In the genomic region with DNA sequence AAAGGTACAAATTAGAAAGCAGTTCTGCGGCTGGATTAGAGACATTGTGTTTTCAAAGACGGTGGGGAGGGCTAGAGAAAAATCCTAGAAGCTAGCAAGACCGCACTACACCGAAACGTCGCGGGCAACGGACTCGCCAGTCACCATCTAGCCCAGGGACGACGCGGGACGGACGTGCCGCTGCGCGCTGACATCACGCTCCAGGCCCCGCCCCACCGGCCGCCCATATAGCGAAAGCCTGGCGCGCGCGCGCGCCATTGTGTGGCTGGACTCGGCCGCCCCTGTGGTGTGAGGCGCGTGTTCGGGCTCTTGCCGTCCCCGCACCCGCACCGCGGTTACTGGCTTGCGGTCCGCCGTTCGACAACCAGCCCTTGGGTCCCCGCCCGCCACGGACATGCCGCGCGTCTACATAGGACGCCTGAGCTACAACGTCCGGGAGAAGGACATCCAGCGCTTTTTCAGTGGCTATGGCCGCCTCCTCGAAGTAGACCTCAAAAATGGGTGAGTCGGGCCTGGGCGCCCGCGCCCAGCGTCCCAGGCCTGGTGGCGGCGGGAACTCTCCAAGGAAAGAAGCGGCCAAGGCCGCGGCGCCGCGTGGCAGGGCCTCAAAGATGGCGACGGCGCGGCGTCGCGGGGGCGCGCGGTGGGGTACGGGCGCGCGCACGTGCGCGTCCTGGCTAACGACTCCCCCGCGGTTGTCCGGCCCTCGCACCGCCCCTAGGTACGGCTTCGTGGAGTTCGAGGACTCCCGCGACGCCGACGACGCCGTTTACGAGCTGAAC, we compare ENCODE assay signal across 8 cellular contexts. TPM values are rescaled to one million over a fixed set of nuclear protein-coding genes. Genes with fewer than 3 reads are reported as not detected.
DNase-seq lines count a peak whose midpoint lies in the region; ATAC-seq and TF ChIP-seq lines count a peak whose summit lies in the region.

SRSF6 (plus strand) TSS at position 257 of the 782 bp plus-strand sequence; CDS start at position 395, 138 bp downstream.

- peak within 1 kb of the TSS; percentile 82; the same call in 1 of the 2 replicates for H2AFZ ChIP-seq in OCI-LY1 (ENCODE audit: low read length)

- peak within 1 kb of the TSS; percentile 81 for H3K4me2 ChIP-seq in OCI-LY1 (ENCODE audit: low read length)

- H3K4me3 ChIP-seq in OCI-LY1 (ENCODE audit: low read depth, low read length, poor library complexity, severe bottlenecking) (peak within 1 kb of the TSS; percentile 95), mucosa of descending colon (peak within 1 kb of the TSS; percentile 94)

- no peaks in the 10 kb centered on the region for H3F3A ChIP-seq in OCI-LY1 (ENCODE audit: insufficient read depth, low read length)

- TF ChIP-seq CTCF in OCI-LY1 (IDR thresholded peaks at IDR 0.05; ENCODE audit: low read length) = no peak
- no peak for TF ChIP-seq CTCF in mucosa of descending colon (IDR thresholded peaks at IDR 0.05)

- DNase-seq in D341Med (ENCODE audit: low spot score) = peak; percentile 94
- peak in 75 of 76 experiments; percentile 21 to 93 (median 81) for DNase-seq in HUDEP-2 (lab: John Stamatoyannopoulos, UW; ENCODE audit: unreplicated experiment in 76 of 76)
- peak; percentile 92 for DNase-seq in activated T-cell treated with anti-CD3 and anti-CD28 coated beads for 1 hour (ENCODE audit: low read depth)
- peak; percentile 82 for DNase-seq in epidermal melanocyte (ENCODE audit: insufficient read length, low spot score)
- peak; percentile 97 to 98 (median 97) for DNase-seq in mucosa of descending colon
- peak; percentile 86 to 89 for DNase-seq in stimulated activated CD8-positive, alpha-beta memory T cell treated with anti-CD3 and anti-CD28 coated beads, Interleukin-4, amount 100 ng/mL, for 1 hour (ENCODE audit: low read depth in 2 of 2, low spot score in 1 of 2)

- peaks cover 5% of the 10 kb centered on the region for H4K20me1 ChIP-seq in OCI-LY1 (ENCODE audit: insufficient read depth, low read length)

- no peaks in the 10 kb centered on the region for H3K9me2 ChIP-seq in OCI-LY1 (ENCODE audit: low read depth, low read length)

- H3K36me3 ChIP-seq in OCI-LY1 (ENCODE audit: insufficient read depth, low read length) = peaks cover 43% of the 10 kb centered on the region
- H3K36me3 ChIP-seq in mucosa of descending colon (ENCODE audit: low read depth) = peaks cover 17% of the 10 kb centered on the region

- H3K9ac ChIP-seq in OCI-LY1 (ENCODE audit: low read length) = peak within 1 kb of the TSS; percentile 99

- peaks cover 13% of the 10 kb centered on the region for H3K79me2 ChIP-seq in OCI-LY1 (ENCODE audit: insufficient read depth, low read length)

- intact Hi-C loops in mucosa of descending colon (cut with DNase I, micrococcal nuclease) = no loop called here

- H3K27ac ChIP-seq in OCI-LY1 (ENCODE audit: low read depth, low read length, poor library complexity, severe bottlenecking) = peak within 1 kb of the TSS; percentile 88

- no peaks in the 10 kb centered on the region for H3K27me3 ChIP-seq in OCI-LY1 (ENCODE audit: insufficient read depth, low read length)

- peak; percentile 81 for ATAC-seq in GM21390 (IDR thresholded peaks at IDR 0.05; ENCODE audit: unreplicated experiment)
- ATAC-seq in mucosa of descending colon = peak; percentile 97

- H3K4me1 ChIP-seq in OCI-LY1 (ENCODE audit: insufficient read depth, low read length, severe bottlenecking) (peaks cover 16% of the 10 kb centered on the region), mucosa of descending colon (ENCODE audit: low read depth) (peaks cover 13% of the 10 kb centered on the region)

- H3K9me3 ChIP-seq in OCI-LY1 (ENCODE audit: low read length) = no peaks in the 10 kb centered on the region
- H3K9me3 ChIP-seq in mucosa of descending colon = no peaks in the 10 kb centered on the region

RNA-seq across cellular contexts. Expression of gene SRSF6, which starts in this region (rescaled TPM):
- 100 to 1,000 TPM; 106 to 145 (median 108) TPM for total RNA-seq in mucosa of descending colon

Comparison
In these comparisons a context has a peak if more than half of its experiments do, and no peak if none do; other contexts are left out.
1. Peak in every context shown above with its lines: DNase-seq, ATAC-seq, H3K4me3 ChIP-seq and H3K27ac ChIP-seq.